12 cellular contexts compared by ENCODE assay signal in genomic region chr14:106846218-106846617, GRCh38.
A peak's percentile ranks its signal among the peaks of the same experiment; 100 is the strongest.
DNase-seq lines count a peak whose midpoint lies in the region; ATAC-seq and TF ChIP-seq lines count a peak whose summit lies in the region.
"Had no signal": no experiment of that assay in that cellular context is flagged by ENCODE, and none has a peak within 500 bp of the region (broad histone marks: within the 10 kb centered on the region; RNA-seq: fewer than 3 reads in every experiment).

No MANE protein-coding gene starts in this region.

- no peaks in the 10 kb centered on the region for H3K36me3 Mint-ChIP-seq in activated naive CD4-positive, alpha-beta T cell treated with anti-CD3 and anti-CD28 coated beads for 36 hours (ENCODE audit: low read depth)
- no peaks in the 10 kb centered on the region for H3K36me3 Mint-ChIP-seq in T-helper 17 cell (ENCODE audit: low read depth)

- no peak for DNase-seq in activated naive CD4-positive, alpha-beta T cell treated with anti-CD3 and anti-CD28 coated beads for 36 hours
- DNase-seq in activated naive CD4-positive, alpha-beta T cell treated with Interleukin-2 at 50 U/mL for 16 hours: no peak
- DNase-seq in T-helper 17 cell (no peak), kidney tubule cell (ENCODE audit: low spot score) (peak; percentile 18), testis (no peak), iPS-NIHi11 (ENCODE audit: low spot score) (no peak), GM03348 (ENCODE audit: low spot score) (no peak), COLO829 (ENCODE audit: low spot score) (no peak)
- DNase-seq: activated CD4-positive, alpha-beta T cell treated with anti-CD3 and anti-CD28 coated beads for 4 hours; esophagus squamous epithelium; NCI-H1436 treated with DMSO at 0.1 percent for 48 hours had no signal

- H3K9me3 Mint-ChIP-seq in activated naive CD4-positive, alpha-beta T cell treated with anti-CD3 and anti-CD28 coated beads for 36 hours: no peaks in the 10 kb centered on the region

- H3K4me3 ChIP-seq in testis: peak overlapping the region in 1 of 2 donors; percentile 70
- H3K4me3 ChIP-seq: ascending aorta had no signal

- intact Hi-C loops in activated naive CD4-positive, alpha-beta T cell treated with anti-CD3 and anti-CD28 coated beads for 36 hours (cut with micrococcal nuclease): loop anchor here (5.0 kb wide), 1 partner anchor 184 kb away; no protein-coding TSS in a partner anchor
- intact Hi-C loops in testis (cut with DNase I; ENCODE audit: low total_unique reads): no loop called here

- H3K27me3 Mint-ChIP-seq in activated naive CD4-positive, alpha-beta T cell treated with anti-CD3 and anti-CD28 coated beads for 36 hours (ENCODE audit: low read depth): no peaks in the 10 kb centered on the region
- no peaks in the 10 kb centered on the region for H3K27me3 Mint-ChIP-seq in T-helper 17 cell

- WGBS in testis, 2 donors: 24 to 42% methylated on average over 2 of the region's 2 CpGs

- no peaks in the 10 kb centered on the region for H3K36me3 ChIP-seq in testis (ENCODE audit: low read depth, missing control alignments)
- H3K36me3 ChIP-seq: ascending aorta, esophagus squamous epithelium had no signal

- no peak for TF ChIP-seq POLR2A in testis (IDR thresholded peaks at IDR 0.05)

- H3K27ac ChIP-seq in testis: peak overlapping the region; percentile 83 to 97
- H3K27ac ChIP-seq: ascending aorta had no signal

- H3K9me3 ChIP-seq in T-helper 17 cell (ENCODE audit: control insufficient read depth, low read length, poor library complexity, severe bottlenecking): no peaks in the 10 kb centered on the region
- no peaks in the 10 kb centered on the region for H3K9me3 ChIP-seq in testis
- H3K9me3 ChIP-seq: ascending aorta, esophagus squamous epithelium had no signal

- H3K27ac Mint-ChIP-seq in activated naive CD4-positive, alpha-beta T cell treated with anti-CD3 and anti-CD28 coated beads for 36 hours: no peak overlapping the region
- H3K27ac Mint-ChIP-seq in T-helper 17 cell: peak overlapping the region; percentile 67

- H3K4me1 ChIP-seq in testis: peaks cover 20% of the 10 kb centered on the region
- H3K4me1 ChIP-seq: ascending aorta had no signal

- ATAC-seq in T-helper 17 cell: no peak

- no peaks in the 10 kb centered on the region for H3K27me3 ChIP-seq in testis
- H3K27me3 ChIP-seq: ascending aorta had no signal

- no peak for TF ChIP-seq CTCF in testis (IDR thresholded peaks at IDR 0.05)

- CTCF ChIA-PET in activated naive CD4-positive, alpha-beta T cell treated with anti-CD3 and anti-CD28 coated beads for 36 hours (lab: Charles Lee): interaction anchor here (0.6 to 3.7 kb wide), 7 partner anchors 13 to 183 kb away, joined by 3 to 28 read pairs (median 4); no protein-coding TSS in a partner anchor

- peaks cover 23% of the 10 kb centered on the region for H3K4me1 Mint-ChIP-seq in activated naive CD4-positive, alpha-beta T cell treated with anti-CD3 and anti-CD28 coated beads for 36 hours (ENCODE audit: low read depth)
- H3K4me1 Mint-ChIP-seq in T-helper 17 cell: peaks cover 36% of the 10 kb centered on the region

- H3K4me3 Mint-ChIP-seq in activated naive CD4-positive, alpha-beta T cell treated with anti-CD3 and anti-CD28 coated beads for 36 hours: peak overlapping the region; percentile 86
- no peak overlapping the region for H3K4me3 Mint-ChIP-seq in T-helper 17 cell
